ENCODE assay signal across 9 cellular contexts in the genomic region with DNA sequence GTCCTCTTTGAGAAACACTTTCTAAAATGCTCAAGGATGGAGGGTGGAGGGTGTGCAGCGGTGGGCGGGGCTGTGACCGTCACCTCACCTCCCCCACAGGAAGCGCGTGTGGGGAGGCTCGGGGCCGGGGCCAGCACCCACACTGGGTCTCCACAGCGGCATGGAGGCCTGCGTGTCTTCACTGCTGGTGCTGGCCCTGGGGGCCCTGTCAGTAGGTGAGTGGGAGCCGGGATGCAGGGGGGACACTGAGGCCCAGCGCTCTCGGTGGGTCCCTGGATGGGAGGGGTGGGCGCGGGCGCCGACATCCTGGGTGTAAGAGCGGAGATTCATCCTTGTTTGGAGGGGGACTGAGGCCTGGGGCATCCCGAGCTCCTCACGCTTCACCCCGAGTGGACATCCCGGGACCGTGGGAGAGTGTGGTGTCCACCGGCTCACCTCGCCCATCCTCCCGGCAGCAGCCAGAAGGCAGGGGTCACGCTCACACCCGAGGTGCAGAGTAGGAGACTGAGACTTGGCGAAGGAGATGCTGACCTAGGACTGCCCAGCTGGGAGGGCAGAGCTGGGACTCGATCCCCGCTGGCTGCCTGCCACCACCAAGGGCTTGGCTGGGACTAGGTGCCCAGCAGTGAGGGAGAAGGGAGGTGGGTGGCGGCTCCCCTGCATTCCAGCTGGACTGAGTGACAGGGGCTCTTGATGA. TPM values are rescaled to one million over a fixed set of nuclear protein-coding genes. Genes with fewer than 3 reads are reported as not detected.
DNase-seq lines count a peak whose midpoint lies in the region; ATAC-seq, FAIRE-seq and TF ChIP-seq lines count a peak whose summit lies in the region.
"Had no signal": no experiment of that assay in that cellular context is flagged by ENCODE, and none has a peak within 500 bp of the region (broad histone marks: within the 10 kb centered on the region; RNA-seq: fewer than 3 reads in every experiment).

A gene (plus strand): TSS at position 142 of the 697 bp plus-strand sequence. CDS start 19 bp downstream, at position 161.

- peaks cover 40% of the 10 kb centered on the region for H3K36me3 ChIP-seq in BLaER1

- no peak within 1 kb of the TSS for H3K9ac ChIP-seq in BLaER1

- no peak for FAIRE-seq in H54 (lab: Jason Lieb, UNC)

- TF ChIP-seq POLR2A in H54 (IDR thresholded peaks at IDR 0.05; ENCODE audit: low read depth, low read length): no peak

- H3K4me3 Mint-ChIP-seq in activated naive CD8-positive, alpha-beta T cell treated with anti-CD3 and anti-CD28 coated beads, Interleukin-2, amount 50 U/mL, for 24 hours: peak within 1 kb of the TSS; percentile 81

- peaks cover 6% of the 10 kb centered on the region for H3K36me3 Mint-ChIP-seq in activated naive CD8-positive, alpha-beta T cell treated with anti-CD3 and anti-CD28 coated beads, Interleukin-2, amount 50 U/mL, for 24 hours (ENCODE audit: low read depth)

- peaks cover 26% of the 10 kb centered on the region for H3K4me1 Mint-ChIP-seq in activated naive CD8-positive, alpha-beta T cell treated with anti-CD3 and anti-CD28 coated beads, Interleukin-2, amount 50 U/mL, for 24 hours

- H3K4me1 ChIP-seq in BLaER1: peaks cover 28% of the 10 kb centered on the region

- DNase-seq in activated CD4-positive, alpha-beta T cell treated with anti-CD3 and anti-CD28 coated beads for 1 hour: peak; percentile 64
- DNase-seq in activated naive CD8-positive, alpha-beta T cell treated with anti-CD3 and anti-CD28 coated beads, Interleukin-2, amount 50 U/mL, for 24 hours: peak; percentile 77
- peak; percentile 50 to 62 for DNase-seq in stimulated activated CD4-positive, alpha-beta T cell treated with anti-CD3 and anti-CD28 coated beads, Interleukin-15, amount 100 ng/mL, for 48 hours (ENCODE audit: low read depth in 2 of 2)
- no peak for DNase-seq in H54 (ENCODE audit: insufficient read length, low spot score)
- no peak for DNase-seq in mesenteric fat pad (ENCODE audit: low spot score)
- no peak for DNase-seq in NCI-H1930 (lab: John Stamatoyannopoulos, UW)

- H3K9me3 Mint-ChIP-seq in activated naive CD8-positive, alpha-beta T cell treated with anti-CD3 and anti-CD28 coated beads, Interleukin-2, amount 50 U/mL, for 24 hours: no peaks in the 10 kb centered on the region

- H3K4me3 ChIP-seq in BLaER1: no peak within 1 kb of the TSS
- H3K4me3 ChIP-seq: lung had no signal

- H3K27me3 Mint-ChIP-seq in activated naive CD8-positive, alpha-beta T cell treated with anti-CD3 and anti-CD28 coated beads, Interleukin-2, amount 50 U/mL, for 24 hours: no peaks in the 10 kb centered on the region

- no peaks in the 10 kb centered on the region for H3K27me3 ChIP-seq in BLaER1

- peaks cover 33% of the 10 kb centered on the region for H4K20me1 ChIP-seq in BLaER1

- peak within 1 kb of the TSS; percentile 79 for H3K27ac Mint-ChIP-seq in activated naive CD8-positive, alpha-beta T cell treated with anti-CD3 and anti-CD28 coated beads, Interleukin-2, amount 50 U/mL, for 24 hours

- no peak within 1 kb of the TSS for H3K27ac ChIP-seq in BLaER1

- H3K4me2 ChIP-seq in BLaER1: peak within 1 kb of the TSS; percentile 9; the same call in 1 of the 2 replicates

- peak; percentile 84 for ATAC-seq in activated naive CD8-positive, alpha-beta T cell treated with anti-CD3 and anti-CD28 coated beads, Interleukin-2, amount 50 U/mL, for 24 hours
- ATAC-seq in GM19467 (IDR thresholded peaks at IDR 0.05; ENCODE audit: unreplicated experiment): no peak

- H3K9me3 ChIP-seq in BLaER1: no peaks in the 10 kb centered on the region

RNA-seq across cellular contexts. Expression of the gene that starts here (rescaled TPM):
- 0.74 TPM for total RNA-seq in mesenteric fat pad

Comparison
In these comparisons a context has a peak if more than half of its experiments do, and no peak if none do; other contexts are left out.
1. DNase-seq: peak in activated CD4-positive, alpha-beta T cell treated with anti-CD3 and anti-CD28 coated beads for 1 hour (single experiment), activated naive CD8-positive, alpha-beta T cell treated with anti-CD3 and anti-CD28 coated beads, Interleukin-2, amount 50 U/mL, for 24 hours (single experiment) and stimulated activated CD4-positive, alpha-beta T cell treated with anti-CD3 and anti-CD28 coated beads, Interleukin-15, amount 100 ng/mL, for 48 hours (2 of 2); none in H54 (single experiment), mesenteric fat pad (single experiment) and NCI-H1930 (0 of 2).